Comparison of ENCODE assay signal across 12 cellular contexts in the genomic region with DNA sequence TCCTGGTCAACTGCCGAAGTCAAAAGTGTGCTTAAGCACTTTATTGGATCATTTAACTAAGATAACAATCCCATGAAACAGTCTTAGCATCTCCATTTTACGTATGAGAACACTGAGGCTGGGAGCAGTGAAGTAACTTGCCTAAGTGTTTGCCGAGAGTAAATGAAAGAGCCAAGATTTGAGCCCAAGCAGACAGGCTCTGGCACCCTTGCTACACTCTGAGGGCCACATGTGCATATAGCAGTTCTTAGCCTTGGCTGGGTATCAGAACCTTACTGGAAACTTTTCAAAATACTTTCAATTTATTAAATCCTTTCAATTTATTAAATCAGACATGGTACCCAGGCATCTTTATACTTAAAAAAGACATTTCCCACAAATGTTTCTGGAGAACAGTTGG.
DNase-seq lines count a peak whose midpoint lies in the region; ATAC-seq and TF ChIP-seq lines count a peak whose summit lies in the region.
"Had no signal": no experiment of that assay in that cellular context is flagged by ENCODE, and none has a peak within 500 bp of the region (broad histone marks: within the 10 kb centered on the region; RNA-seq: fewer than 3 reads in every experiment).

No MANE protein-coding gene starts in this region.

- no peak overlapping the region for H3K4me3 ChIP-seq in body of pancreas
- H3K4me3 ChIP-seq in skeletal muscle satellite cell (ENCODE audit: low read length): no peak overlapping the region
- H3K4me3 ChIP-seq in aorta (ENCODE audit: low read length in 2 of 2): no peak overlapping the region
- no peak overlapping the region for H3K4me3 ChIP-seq in suprapubic skin
- no peak overlapping the region for H3K4me3 ChIP-seq in MG63
- H3K4me3 ChIP-seq: SK-N-MC, smooth muscle cell had no signal

- H3K36me3 Mint-ChIP-seq in activated CD8-positive, alpha-beta memory T cell treated with anti-CD3 and anti-CD28 coated beads, Interleukin-2, amount 10 ng/mL, durations not matched to agents 7 days and 5 days: peaks cover 4% of the 10 kb centered on the region

- TF ChIP-seq EP300 in suprapubic skin (IDR thresholded peaks at IDR 0.05): no peak

- peak; percentile 24 for ATAC-seq in activated CD8-positive, alpha-beta memory T cell treated with anti-CD3 and anti-CD28 coated beads, Interleukin-2, amount 10 ng/mL, durations not matched to agents 7 days and 5 days
- ATAC-seq in HG02973 (IDR thresholded peaks at IDR 0.05; ENCODE audit: unreplicated experiment) (peak; percentile 1), body of pancreas (peak; percentile 65), aorta (ENCODE audit: low FRiP score) (no peak)

- no peak for TF ChIP-seq POLR2A in body of pancreas (IDR thresholded peaks at IDR 0.05)
- TF ChIP-seq POLR2A in suprapubic skin (IDR thresholded peaks at IDR 0.05): no peak

- peaks cover 29% of the 10 kb centered on the region for H3K4me1 Mint-ChIP-seq in activated CD8-positive, alpha-beta memory T cell treated with anti-CD3 and anti-CD28 coated beads, Interleukin-2, amount 10 ng/mL, durations not matched to agents 7 days and 5 days

- TF ChIP-seq CTCF in body of pancreas (IDR thresholded peaks at IDR 0.05): no peak
- no peak for TF ChIP-seq CTCF in suprapubic skin (IDR thresholded peaks at IDR 0.05)

- intact Hi-C loops in body of pancreas (cut with DNase I): no loop called here
- intact Hi-C loops in aorta (cut with DNase I): loop anchor here in 1 of 2 donors (10.0 kb wide), 2 partner anchors 52 to 218 kb away; no protein-coding TSS in a partner anchor

- no peaks in the 10 kb centered on the region for H3K36me3 ChIP-seq in body of pancreas (replicated peaks in 1 of 2; ENCODE audit: insufficient read depth in 1 of 2, low read depth in 2 of 2)
- H3K36me3 ChIP-seq in skeletal muscle satellite cell (ENCODE audit: insufficient read depth, low read length): no peaks in the 10 kb centered on the region
- no peaks in the 10 kb centered on the region for H3K36me3 ChIP-seq in aorta (ENCODE audit: control insufficient read depth in 1 of 2, insufficient read depth in 2 of 2, low read length in 1 of 2)
- H3K36me3 ChIP-seq in suprapubic skin: no peaks in the 10 kb centered on the region
- no peaks in the 10 kb centered on the region for H3K36me3 ChIP-seq in MG63

- H3K9me3 ChIP-seq in body of pancreas (no peaks in the 10 kb centered on the region), skeletal muscle satellite cell (replicated peaks; ENCODE audit: low read length) (no peaks in the 10 kb centered on the region), aorta (ENCODE audit: control insufficient read depth, low read length) (no peaks in the 10 kb centered on the region), suprapubic skin (no peaks in the 10 kb centered on the region), MG63 (no peaks in the 10 kb centered on the region)

- DNase-seq in activated CD8-positive, alpha-beta memory T cell treated with anti-CD3 and anti-CD28 coated beads, Interleukin-2, amount 10 ng/mL, durations not matched to agents 7 days and 5 days: no peak
- no peak for DNase-seq in activated CD8-positive, alpha-beta memory T cell treated with anti-CD3 and anti-CD28 coated beads for 24 hours
- peak; percentile 38 to 65 (median 48) for DNase-seq in body of pancreas
- DNase-seq in aorta: no peak
- no peak for DNase-seq in suprapubic skin (ENCODE audit: low spot score in 2 of 2)
- DNase-seq in MG63: no peak
- DNase-seq: NCI-H1930, NCI-H774 had no signal

- H3K27ac ChIP-seq in body of pancreas (peak overlapping the region; percentile 32 to 79 (median 68)), aorta (ENCODE audit: low read depth in 1 of 2, low read length in 2 of 2) (no peak overlapping the region), suprapubic skin (no peak overlapping the region)
- H3K27ac ChIP-seq: SK-N-MC had no signal

- H3K4me2 ChIP-seq in skeletal muscle satellite cell (ENCODE audit: low read length): peak overlapping the region; percentile 55
- H3K4me2 ChIP-seq: smooth muscle cell had no signal

- WGBS in body of pancreas, 2 donors: 32 to 59% methylated on average over 3 of the region's 3 CpGs
- 40 to 63% methylated on average over 3 of the region's 3 CpGs for WGBS in aorta, 2 donors
- WGBS in suprapubic skin: 66% methylated on average over 3 of the region's 3 CpGs

- CTCF ChIA-PET in activated CD8-positive, alpha-beta memory T cell treated with anti-CD3 and anti-CD28 coated beads, Interleukin-2, amount 10 ng/mL, durations not matched to agents 7 days and 5 days (lab: Charles Lee): interaction anchor here (1.5 kb wide), 1 partner anchor 160 kb away, joined by 3 read pairs; no protein-coding TSS in a partner anchor

- H3K27me3 Mint-ChIP-seq in activated CD8-positive, alpha-beta memory T cell treated with anti-CD3 and anti-CD28 coated beads, Interleukin-2, amount 10 ng/mL, durations not matched to agents 7 days and 5 days: no peaks in the 10 kb centered on the region

- H3K4me1 ChIP-seq in body of pancreas (peaks cover 35% of the 10 kb centered on the region), skeletal muscle satellite cell (ENCODE audit: control insufficient read depth, insufficient read depth, low read length) (peaks cover 3% of the 10 kb centered on the region), aorta (ENCODE audit: control insufficient read depth in 1 of 2, insufficient read depth in 2 of 2, low read length in 2 of 2) (peaks cover 6 to 11% of the 10 kb centered on the region in 2 donors), suprapubic skin (peaks cover 29% of the 10 kb centered on the region)

- H3K27me3 ChIP-seq in body of pancreas (no peaks in the 10 kb centered on the region), skeletal muscle satellite cell (ENCODE audit: control insufficient read depth, insufficient read depth, low read length) (no peaks in the 10 kb centered on the region), aorta (ENCODE audit: control insufficient read depth in 1 of 2, insufficient read depth in 2 of 2, low read length in 1 of 2) (no peaks in the 10 kb centered on the region), suprapubic skin (no peaks in the 10 kb centered on the region), MG63 (no peaks in the 10 kb centered on the region)

- no peak overlapping the region for H3K9ac ChIP-seq in skeletal muscle satellite cell (ENCODE audit: low read depth, low read length)

- no peaks in the 10 kb centered on the region for H3K9me3 Mint-ChIP-seq in activated CD8-positive, alpha-beta memory T cell treated with anti-CD3 and anti-CD28 coated beads, Interleukin-2, amount 10 ng/mL, durations not matched to agents 7 days and 5 days (ENCODE audit: low read depth)

- H3K4me3 Mint-ChIP-seq in activated CD8-positive, alpha-beta memory T cell treated with anti-CD3 and anti-CD28 coated beads, Interleukin-2, amount 10 ng/mL, durations not matched to agents 7 days and 5 days: peak overlapping the region; percentile 66

- H3K27ac Mint-ChIP-seq in activated CD8-positive, alpha-beta memory T cell treated with anti-CD3 and anti-CD28 coated beads, Interleukin-2, amount 10 ng/mL, durations not matched to agents 7 days and 5 days: peak overlapping the region; percentile 88

Comparison
In these comparisons a context has a peak if more than half of its experiments do, and no peak if none do; other contexts are left out.
1. DNase-seq: peak in body of pancreas (4 of 4); none in activated CD8-positive, alpha-beta memory T cell treated with anti-CD3 and anti-CD28 coated beads, Interleukin-2, amount 10 ng/mL, durations not matched to agents 7 days and 5 days (single experiment), activated CD8-positive, alpha-beta memory T cell treated with anti-CD3 and anti-CD28 coated beads for 24 hours (single experiment), aorta (0 of 2), suprapubic skin (0 of 2) and MG63 (single experiment).
2. H3K27ac ChIP-seq: peak in body of pancreas (4 of 4); none in aorta (0 of 2) and suprapubic skin (single experiment).